In the genomic region with DNA sequence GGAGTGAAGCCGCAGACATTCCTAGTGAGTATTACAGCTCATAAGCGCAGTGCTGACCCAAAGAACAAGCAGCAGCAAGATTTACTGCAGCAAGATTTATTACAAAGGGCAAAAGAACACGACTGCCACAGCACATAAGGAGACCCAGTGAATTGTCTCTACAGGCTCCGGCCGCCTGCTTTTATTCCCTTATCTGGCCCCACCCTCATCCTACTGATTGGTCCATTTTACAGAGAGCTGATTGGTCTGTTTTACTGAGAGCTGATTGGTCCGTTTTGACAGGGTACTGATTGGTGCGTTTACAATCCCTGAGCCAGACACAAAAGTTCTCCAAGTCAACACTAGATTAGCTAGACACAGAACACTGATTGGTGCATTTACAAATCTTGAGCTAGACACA, we compare ENCODE assay signal across 19 cellular contexts.
"Had no signal": no experiment of that assay in that cellular context is flagged by ENCODE, and none has a peak within 500 bp of the region (broad histone marks: within the 10 kb centered on the region; RNA-seq: fewer than 3 reads in every experiment).

No MANE protein-coding gene starts in this region.

- ATAC-seq: effector memory CD8-positive, alpha-beta T cell; pancreas; right cardiac atrium; upper lobe of right lung had no signal

- H3K9me3 Mint-ChIP-seq: dendritic cell treated with granulocyte-macrophage colony-stimulating factor and Interleukin-4, amounts not matched to agents 40 ng/mL and 50 ng/mL, for 4 days; effector memory CD8-positive, alpha-beta T cell; mesothelial cell of epicardium had no signal

- H3K27ac Mint-ChIP-seq: dendritic cell treated with granulocyte-macrophage colony-stimulating factor and Interleukin-4, amounts not matched to agents 40 ng/mL and 50 ng/mL, for 4 days; effector memory CD8-positive, alpha-beta T cell; mesothelial cell of epicardium; nephron; progenitor cell of endocrine pancreas had no signal

- H3K4me2 ChIP-seq: hepatocyte had no signal

- H3K79me2 ChIP-seq: hepatocyte had no signal

- H3K4me3 ChIP-seq: hepatocyte, pancreas, stomach, thyroid gland, upper lobe of right lung had no signal

- H3K27me3 ChIP-seq: hepatocyte, pancreas, thyroid gland had no signal

- H3K36me3 ChIP-seq: pancreas, thyroid gland, upper lobe of right lung had no signal

- H3K4me1 ChIP-seq: thyroid gland, upper lobe of right lung had no signal

- H3K27me3 Mint-ChIP-seq: dendritic cell treated with granulocyte-macrophage colony-stimulating factor and Interleukin-4, amounts not matched to agents 40 ng/mL and 50 ng/mL, for 4 days; effector memory CD8-positive, alpha-beta T cell had no signal

- H3K4me3 Mint-ChIP-seq: dendritic cell treated with granulocyte-macrophage colony-stimulating factor and Interleukin-4, amounts not matched to agents 40 ng/mL and 50 ng/mL, for 4 days; effector memory CD8-positive, alpha-beta T cell; mesothelial cell of epicardium; nephron had no signal

- H3K27ac ChIP-seq: epithelial cell of prostate, hepatocyte, pancreas, stomach, thyroid gland, upper lobe of right lung had no signal

- DNase-seq: effector memory CD8-positive, alpha-beta T cell; foreskin melanocyte; mammary epithelial cell; occipital lobe; small intestine; stimulated activated CD4-positive, alpha-beta T cell treated with anti-CD3 and anti-CD28 coated beads, Interleukin-12 subunit alpha, Interleukin-12 subunit beta, amount 100 ng/mL, for 4 hours; stimulated activated naive CD4-positive, alpha-beta T cell; stomach; substantia nigra; thyroid gland had no signal

- H3K36me3 Mint-ChIP-seq: mesothelial cell of epicardium had no signal
